Comparison of ENCODE assay signal across 25 cellular contexts in genomic region chr11:14372011-14372410, GRCh38. TPM values are rescaled to one million over a fixed set of nuclear protein-coding genes. Genes with fewer than 3 reads are reported as not detected.
DNase-seq lines count a peak whose midpoint lies in the region; ATAC-seq and TF ChIP-seq lines count a peak whose summit lies in the region.
"Had no signal": no experiment of that assay in that cellular context is flagged by ENCODE, and none has a peak within 500 bp of the region (broad histone marks: within the 10 kb centered on the region; RNA-seq: fewer than 3 reads in every experiment).

No MANE protein-coding gene starts in this region.

- CTCF ChIA-PET in HCT116 (lab: Charles Lee): no interaction called here

- H3K4me3 ChIP-seq in HCT116 (replicated peaks in 1 of 2; ENCODE audit: low read depth in 1 of 2, low read length in 2 of 2): no peak overlapping the region
- no peak overlapping the region for H3K4me3 ChIP-seq in endodermal cell (ENCODE audit: low read length)
- no peak overlapping the region for H3K4me3 ChIP-seq in lower leg skin (ENCODE audit: low read depth, poor library complexity, severe bottlenecking)
- H3K4me3 ChIP-seq in effector memory CD4-positive, alpha-beta T cell (ENCODE audit: insufficient read depth, low read depth, low read length, poor library complexity, severe bottlenecking): no peak overlapping the region
- no peak overlapping the region for H3K4me3 ChIP-seq in aorta (ENCODE audit: low read length in 2 of 2)
- H3K4me3 ChIP-seq: BLaER1, GM12878 had no signal

- TF ChIP-seq CTCF in HCT116 (IDR thresholded peaks at IDR 0.05 in 2 of 3, conservative IDR thresholded peaks at IDR 0.05 in 1 of 3; ENCODE audit: borderline replicate concordance in 1 of 3, insufficient read depth in 1 of 3, low read depth in 2 of 3, low read length in 2 of 3): no peak
- TF ChIP-seq CTCF in endodermal cell (conservative IDR thresholded peaks at IDR 0.05): peak; percentile 62
- no peak for TF ChIP-seq CTCF in omental fat pad (IDR thresholded peaks at IDR 0.05)
- TF ChIP-seq CTCF in lower leg skin (IDR thresholded peaks at IDR 0.05): no peak

- no peak overlapping the region for H3K27ac ChIP-seq in HCT116 (ENCODE audit: low read depth, low read length)
- H3K27ac ChIP-seq in endodermal cell (ENCODE audit: low read depth, low read length): no peak overlapping the region
- H3K27ac ChIP-seq in effector memory CD4-positive, alpha-beta T cell (ENCODE audit: insufficient read depth, low read length, poor library complexity, severe bottlenecking): no peak overlapping the region
- no peak overlapping the region for H3K27ac ChIP-seq in aorta (ENCODE audit: low read depth in 1 of 2, low read length in 2 of 2)
- H3K27ac ChIP-seq: BLaER1 had no signal

- no peak for DNase-seq in HCT116 (ENCODE audit: low read depth, low spot score)
- DNase-seq in endodermal cell: peak; percentile 66
- DNase-seq in omental fat pad (ENCODE audit: low spot score): no peak
- no peak for DNase-seq in lower leg skin (ENCODE audit: low spot score in 2 of 2)
- no peak for DNase-seq in effector memory CD4-positive, alpha-beta T cell
- DNase-seq in aorta: no peak
- no peak for DNase-seq in activated naive CD4-positive, alpha-beta T cell treated with anti-CD3 and anti-CD28 coated beads, Interleukin-2, amount 50 U/mL, for 72 hours (ENCODE audit: low spot score in 2 of 2)
- DNase-seq: 8988T; ACHN; BE2C; C1 segment of cervical spinal cord; CD4-positive, alpha-beta memory T cell; CD4-positive, CD25-positive, alpha-beta regulatory T cell; CD8-positive, alpha-beta memory T cell; COR-L47; DMS 273 treated with DMSO at 0.1 percent for 48 hours; DMS153; DMS53; DMS79; DND-41; EL; GDM1 had no signal

- H3K9me3 ChIP-seq in HCT116 (ENCODE audit: control insufficient read depth in 1 of 2, insufficient read depth in 1 of 2, low read depth in 1 of 2, low read length in 2 of 2) (no peaks in the 10 kb centered on the region), endodermal cell (ENCODE audit: control insufficient read depth, low read length) (no peaks in the 10 kb centered on the region), aorta (ENCODE audit: control insufficient read depth, low read length) (no peaks in the 10 kb centered on the region)
- no peaks in the 10 kb centered on the region for H3K9me3 ChIP-seq in effector memory CD4-positive, alpha-beta T cell (ENCODE audit: control insufficient read depth, low read length)
- H3K9me3 ChIP-seq: BE2C, BLaER1 had no signal

- no peak for TF ChIP-seq RAD21 in HCT116 (IDR thresholded peaks at IDR 0.05; ENCODE audit: low read depth)

- no peak overlapping the region for H3K27ac Mint-ChIP-seq in endodermal cell
- no peak overlapping the region for H3K27ac Mint-ChIP-seq in activated naive CD4-positive, alpha-beta T cell treated with anti-CD3 and anti-CD28 coated beads, Interleukin-2, amount 50 U/mL, for 72 hours
- H3K27ac Mint-ChIP-seq: CD14-positive monocyte; CD4-positive, alpha-beta memory T cell; CD4-positive, CD25-positive, alpha-beta regulatory T cell; CD8-positive, alpha-beta memory T cell had no signal

- H2AFZ ChIP-seq in HCT116 (ENCODE audit: low read depth, low read length, poor library complexity, severe bottlenecking): no peak overlapping the region

- no peak overlapping the region for H3K4me2 ChIP-seq in HCT116 (ENCODE audit: low read length)
- H3K4me2 ChIP-seq: BLaER1 had no signal

- H3K4me3 Mint-ChIP-seq in endodermal cell: no peak overlapping the region
- H3K4me3 Mint-ChIP-seq: CD14-positive monocyte; CD4-positive, alpha-beta memory T cell; CD4-positive, CD25-positive, alpha-beta regulatory T cell; CD8-positive, alpha-beta memory T cell had no signal

- no peaks in the 10 kb centered on the region for H3K27me3 Mint-ChIP-seq in endodermal cell (ENCODE audit: insufficient read depth)
- H3K27me3 Mint-ChIP-seq: CD4-positive, alpha-beta memory T cell had no signal

- WGBS in endodermal cell (ENCODE audit: insufficient coverage in 1 of 2, insufficient read length in 1 of 2), 2 experiments: 57 to 100% methylated on average over 1 to 2 of the region's 2 CpGs
- WGBS in lower leg skin, 2 donors: 92 to 94% methylated on average over 2 of the region's 2 CpGs
- 74 to 88% methylated on average over 2 of the region's 2 CpGs for WGBS in aorta, 2 donors

- intact Hi-C loops in HCT116 (cut with micrococcal nuclease) (no loop called here), lower leg skin (cut with DNase I; ENCODE audit: low total_unique reads) (no loop called here), aorta (cut with DNase I) (loop anchor here in 1 of 2 donors (5.0 kb wide), 1 partner anchor 40 kb away; no protein-coding TSS in a partner anchor)

- POLR2A ChIA-PET in HCT116 (lab: Charles Lee): no interaction called here

- H4K20me1 ChIP-seq in HCT116 (ENCODE audit: insufficient read depth): no peaks in the 10 kb centered on the region
- H4K20me1 ChIP-seq: BLaER1 had no signal

- no TSS peak for BruUV-seq in HCT116 (replicated peaks; lab: Mats Ljungman, UMichigan)

- H3K4me1 ChIP-seq in HCT116 (ENCODE audit: control insufficient read depth in 1 of 2, insufficient read depth in 2 of 2, low read length in 2 of 2): peaks cover 0 to 5% of the 10 kb centered on the region in 2 experiments; a peak in 1 of 4 replicates
- peaks cover 2% of the 10 kb centered on the region for H3K4me1 ChIP-seq in endodermal cell (ENCODE audit: control insufficient read depth, insufficient read depth, low read length)
- H3K4me1 ChIP-seq in effector memory CD4-positive, alpha-beta T cell (ENCODE audit: control insufficient read depth, insufficient read depth, low read length, poor library complexity, severe bottlenecking): no peaks in the 10 kb centered on the region
- peaks cover 8 to 10% of the 10 kb centered on the region in 2 donors for H3K4me1 ChIP-seq in aorta (ENCODE audit: control insufficient read depth in 1 of 2, insufficient read depth in 2 of 2, low read length in 2 of 2)
- H3K4me1 ChIP-seq: BE2C had no signal

- no peaks in the 10 kb centered on the region for H3K9me2 ChIP-seq in HCT116 (ENCODE audit: insufficient read depth)

- no peaks in the 10 kb centered on the region for H3K36me3 Mint-ChIP-seq in endodermal cell (ENCODE audit: low read depth)
- H3K36me3 Mint-ChIP-seq in activated naive CD4-positive, alpha-beta T cell treated with anti-CD3 and anti-CD28 coated beads, Interleukin-2, amount 50 U/mL, for 72 hours: no peaks in the 10 kb centered on the region
- H3K36me3 Mint-ChIP-seq: CD14-positive monocyte; CD4-positive, CD25-positive, alpha-beta regulatory T cell; CD8-positive, alpha-beta memory T cell had no signal

- no peaks in the 10 kb centered on the region for H3K9me3 Mint-ChIP-seq in endodermal cell
- H3K9me3 Mint-ChIP-seq in activated naive CD4-positive, alpha-beta T cell treated with anti-CD3 and anti-CD28 coated beads, Interleukin-2, amount 50 U/mL, for 72 hours: peaks cover 0 to 7% of the 10 kb centered on the region in 2 donors
- H3K9me3 Mint-ChIP-seq: CD4-positive, alpha-beta memory T cell; CD4-positive, CD25-positive, alpha-beta regulatory T cell; CD8-positive, alpha-beta memory T cell had no signal

- H3K79me2 ChIP-seq in HCT116 (ENCODE audit: insufficient read depth, low read length): no peaks in the 10 kb centered on the region

- ATAC-seq in HCT116: 0 out of 2 replicates have a peak, but pooled peaks have one; percentile 35
- peak; percentile 47 for ATAC-seq in omental fat pad (ENCODE audit: low FRiP score)
- no peak for ATAC-seq in aorta (ENCODE audit: low FRiP score)
- no peak for ATAC-seq in activated naive CD4-positive, alpha-beta T cell treated with anti-CD3 and anti-CD28 coated beads, Interleukin-2, amount 50 U/mL, for 72 hours
- ATAC-seq: GM12878 had no signal

- no peak for TF ChIP-seq POLR2A in HCT116 (IDR thresholded peaks at IDR 0.05; ENCODE audit: borderline replicate concordance, extremely low read depth, insufficient read depth, insufficient read length)
- no peak for TF ChIP-seq POLR2A in lower leg skin (IDR thresholded peaks at IDR 0.05)

- no peaks in the 10 kb centered on the region for H3K27me3 ChIP-seq in HCT116 (ENCODE audit: insufficient read depth, low read length)
- H3K27me3 ChIP-seq in endodermal cell (ENCODE audit: control insufficient read depth, insufficient read depth, low read length, poor library complexity, severe bottlenecking): no peaks in the 10 kb centered on the region
- H3K27me3 ChIP-seq in effector memory CD4-positive, alpha-beta T cell (replicated peaks; ENCODE audit: control insufficient read depth, insufficient read depth, low read length, poor library complexity, severe bottlenecking): no peaks in the 10 kb centered on the region
- H3K27me3 ChIP-seq in aorta (ENCODE audit: control insufficient read depth in 1 of 2, insufficient read depth in 2 of 2, low read length in 1 of 2): no peaks in the 10 kb centered on the region
- H3K27me3 ChIP-seq: BE2C, BLaER1 had no signal

- H3K4me1 Mint-ChIP-seq in endodermal cell: peaks cover 33% of the 10 kb centered on the region

- H3K9ac ChIP-seq in HCT116 (ENCODE audit: low read length) (no peak overlapping the region), endodermal cell (ENCODE audit: extremely low read depth, low read length, poor library complexity, severe bottlenecking) (no peak overlapping the region)
- H3K9ac ChIP-seq: BLaER1 had no signal

- no peaks in the 10 kb centered on the region for H3K36me3 ChIP-seq in HCT116 (ENCODE audit: control insufficient read depth in 1 of 2, insufficient read depth in 2 of 2, low read length in 2 of 2)
- no peaks in the 10 kb centered on the region for H3K36me3 ChIP-seq in endodermal cell (ENCODE audit: control insufficient read depth, insufficient read depth, low read length)
- no peaks in the 10 kb centered on the region for H3K36me3 ChIP-seq in effector memory CD4-positive, alpha-beta T cell (ENCODE audit: control insufficient read depth, insufficient read depth, low read length)
- no peaks in the 10 kb centered on the region for H3K36me3 ChIP-seq in aorta (ENCODE audit: control insufficient read depth in 1 of 2, insufficient read depth in 2 of 2, low read length in 1 of 2)
- H3K36me3 ChIP-seq: BE2C, BLaER1 had no signal

- RAD21 ChIA-PET in HCT116 (lab: Charles Lee; ENCODE audit: low non-redundant PET in 1 of 2, low total read pairs in 2 of 2, uncharacterized antibody in 2 of 2, unreplicated experiment in 2 of 2): no interaction called here

TF ChIP-seq in HCT116, 20 proteins besides CTCF, POLR2A, EP300 and RAD21 (continues in another document):
- TF ChIP-seq EZH2phosphoT487 (IDR thresholded peaks at IDR 0.05; ENCODE audit: borderline replicate concordance) (no peak), TCF7L2 (IDR thresholded peaks at IDR 0.05; ENCODE audit: borderline replicate concordance, extremely low read depth, insufficient read depth, insufficient read length) (no peak), ZNF274 (IDR thresholded peaks at IDR 0.05; ENCODE audit: low read depth, low read length) (no peak)

RNA-seq across cellular contexts. Expression of gene RRAS2, which starts 13.0 kb away (rescaled TPM):
- total RNA-seq in HCT116 (2021; ENCODE audit: unreplicated experiment) (54.5 TPM), endodermal cell (10 to 100 TPM; 75.1 to 99.7 TPM), omental fat pad (10 to 100 TPM; 33.9 to 80.3 (median 70.7) TPM), lower leg skin (10 to 100 TPM; 26.4 to 36.7 (median 31.8) TPM), aorta (10 to 100 TPM; 24.5 to 46.7 TPM)
- 21.5 and 32.1 TPM in 2 replicates for polyA plus RNA-seq in HCT116 (2012)
- polyA plus RNA-seq in endodermal cell (2013, experiment 1 of 2): 48.4 TPM
- 43.3 TPM for polyA plus RNA-seq in endodermal cell (2013, experiment 2 of 2)
- polyA plus RNA-seq in aorta: 10 to 100 TPM; 18.0 to 31.3 TPM
- total RNA-seq in activated naive CD4-positive, alpha-beta T cell treated with anti-CD3 and anti-CD28 coated beads, Interleukin-2, amount 50 U/mL, for 72 hours: 10 to 100 TPM; 32.7 to 56.6 TPM

Comparison
In these comparisons a context has a peak if more than half of its experiments do, and no peak if none do; other contexts are left out.
1. ATAC-seq: peak in HCT116 (single experiment) and omental fat pad (single experiment); none in aorta (single experiment) and activated naive CD4-positive, alpha-beta T cell treated with anti-CD3 and anti-CD28 coated beads, Interleukin-2, amount 50 U/mL, for 72 hours (0 of 2).